Comparison of ENCODE assay signal across 9 cellular contexts in the genomic region with DNA sequence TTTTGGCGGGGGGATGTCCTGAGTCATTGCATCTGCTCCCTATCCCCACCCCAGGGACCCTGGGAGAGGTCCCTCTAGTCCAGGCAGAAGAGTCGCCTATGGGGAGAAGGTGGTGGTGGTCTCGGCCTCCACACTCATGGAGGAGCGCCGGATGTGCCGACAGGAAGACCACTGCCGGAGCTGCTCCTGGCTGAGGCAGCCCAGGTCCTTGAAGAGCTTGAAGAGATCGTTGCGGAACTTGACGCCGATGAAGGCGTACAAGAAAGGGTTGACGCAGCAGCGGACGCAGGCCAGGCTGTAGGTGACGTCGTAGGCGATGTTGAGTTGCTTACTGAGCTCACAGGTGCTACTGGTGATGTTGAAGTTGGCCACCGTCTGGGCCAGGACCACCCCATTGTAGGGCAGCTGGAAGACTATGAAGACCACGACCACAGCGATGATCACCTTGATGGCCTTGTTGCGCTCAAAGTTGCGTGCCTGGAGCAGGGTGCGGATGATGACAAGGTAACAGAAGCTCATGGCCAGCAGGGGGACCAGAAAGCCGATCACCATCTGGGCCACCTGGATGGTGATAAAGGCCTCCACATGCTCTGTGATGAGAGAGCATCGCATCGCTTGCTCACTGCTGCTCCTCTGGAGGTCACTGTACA. TPM values are rescaled to one million over a fixed set of nuclear protein-coding genes. Genes with fewer than 3 reads are reported as not detected.
DNase-seq lines count a peak whose midpoint lies in the region; ATAC-seq, FAIRE-seq and TF ChIP-seq lines count a peak whose summit lies in the region.
"Had no signal": no experiment of that assay in that cellular context is flagged by ENCODE, and none has a peak within 500 bp of the region (broad histone marks: within the 10 kb centered on the region; RNA-seq: fewer than 3 reads in every experiment).

No MANE protein-coding gene starts in this region.

- H3K27me3 ChIP-seq in cardiac muscle cell: no peaks in the 10 kb centered on the region
- no peaks in the 10 kb centered on the region for H3K27me3 ChIP-seq in K562 (ENCODE audit: control insufficient read depth in 2 of 2, insufficient read depth in 2 of 2, low read length in 2 of 2)
- H3K27me3 ChIP-seq in naive thymus-derived CD4-positive, alpha-beta T cell (ENCODE audit: control insufficient read depth in 2 of 2, insufficient read depth in 2 of 2, low read length in 2 of 2): no peaks in the 10 kb centered on the region

- H3K36me3 ChIP-seq in cardiac muscle cell: no peaks in the 10 kb centered on the region
- no peaks in the 10 kb centered on the region for H3K36me3 ChIP-seq in K562 (ENCODE audit: control insufficient read depth, insufficient read depth, low read length)
- peaks cover 11 to 75% (median 51%) of the 10 kb centered on the region in 3 experiments for H3K36me3 ChIP-seq in naive thymus-derived CD4-positive, alpha-beta T cell (ENCODE audit: control insufficient read depth in 2 of 3, insufficient read depth in 3 of 3, low read length in 3 of 3)

- H4K20me1 ChIP-seq in K562 (replicated peaks; ENCODE audit: control insufficient read depth, insufficient read depth, low read length): no peaks in the 10 kb centered on the region

- TF ChIP-seq CTCF in cardiac muscle cell (IDR thresholded peaks at IDR 0.05; ENCODE audit: low read depth, low read length) (no peak), K562 (IDR thresholded peaks at IDR 0.05 in 2 of 3, conservative IDR thresholded peaks at IDR 0.05 in 1 of 3; ENCODE audit: insufficient read depth in 2 of 3, low read depth in 1 of 3, low read length in 3 of 3) (peak; percentile 5 to 33 (median 7); a peak in 2 of 6 replicates)

- intact Hi-C loops in Right ventricle myocardium inferior (cut with DNase I): loop anchor here (2.0 kb wide), 1 partner anchor 14 kb away; no protein-coding TSS in a partner anchor
- intact Hi-C loops in K562 (cut with micrococcal nuclease): no loop called here
- intact Hi-C loops in naive thymus-derived CD4-positive, alpha-beta T cell (cut with micrococcal nuclease): no loop called here

- H3K79me2 ChIP-seq in K562 (ENCODE audit: control insufficient read depth, insufficient read depth, low read length): no peaks in the 10 kb centered on the region

- H3K9ac ChIP-seq in K562 (ENCODE audit: insufficient read depth in 1 of 2, low read depth in 2 of 2, low read length in 2 of 2): peak overlapping the region; percentile 24 to 88; a peak in 2 of 4 replicates

- DNase-seq in cardiac muscle cell (ENCODE audit: low read depth in 1 of 2, low spot score in 1 of 2) (no peak), Right ventricle myocardium inferior (ENCODE audit: missing footprints) (no peak), K562 (ENCODE audit: extremely low read depth in 1 of 4, low spot score in 3 of 4) (peak in 3 of 4 experiments; percentile 43 to 55 (median 45)), ureter (ENCODE audit: low spot score) (peak; percentile 42), SIG-M5 (lab: John Stamatoyannopoulos, UW) (no peak), retina (no peak), NCI-H526 treated with DMSO at 0.1 percent for 48 hours (lab: John Stamatoyannopoulos, UW) (no peak)
- peak in 2 of 9 donors; percentile 31 to 40 for DNase-seq in naive thymus-derived CD4-positive, alpha-beta T cell

- H3K27ac ChIP-seq in cardiac muscle cell (peak overlapping the region; percentile 58), K562 (ENCODE audit: extremely low read depth, low read depth, low read length) (peak overlapping the region; percentile 66)
- peak overlapping the region; percentile 79 for H3K27ac ChIP-seq in naive thymus-derived CD4-positive, alpha-beta T cell (ENCODE audit: low read depth, low read length)

- no peak for TF ChIP-seq EP300 in K562 (IDR thresholded peaks at IDR 0.05; ENCODE audit: low read length)

- peak overlapping the region; percentile 80; the same call in 1 of the 2 replicates for H2AFZ ChIP-seq in K562 (ENCODE audit: low read depth, low read length)

- peak; percentile 11 for FAIRE-seq in K562 (lab: Jason Lieb, UNC)

- peak overlapping the region; percentile 71 to 100 (median 84) for H3K4me3 Mint-ChIP-seq in naive thymus-derived CD4-positive, alpha-beta T cell

- POLR2A ChIA-PET in K562 (lab: Yijun Ruan, JAX): interaction anchor here (0.5 to 2.1 kb wide), 15 partner anchors 9 to 454 kb away, joined by 3 to 9 read pairs (median 3); a partner anchor contains a TSS
- POLR2A ChIA-PET in naive thymus-derived CD4-positive, alpha-beta T cell (lab: Charles Lee): interaction anchor here (0.5 to 45.4 kb wide), 16 partner anchors 7 to 1135 kb away, joined by 3 to 2132 read pairs (median 4); a partner anchor contains a TSS

- no TSS peak for BruUV-seq in K562 (replicated peaks; lab: Mats Ljungman, UMichigan)

- H3K36me3 Mint-ChIP-seq in naive thymus-derived CD4-positive, alpha-beta T cell: peaks cover 13 to 62% (median 36%) of the 10 kb centered on the region in 5 donors

- no peaks in the 10 kb centered on the region for H3K9me1 ChIP-seq in K562 (ENCODE audit: control insufficient read depth, insufficient read depth, low read length)

- CTCF ChIA-PET in K562 (lab: Yijun Ruan, JAX; ENCODE audit: low intra/inter-chr PET ratio): no interaction called here
- CTCF ChIA-PET in naive thymus-derived CD4-positive, alpha-beta T cell (lab: Charles Lee): interaction anchor here (0.6 to 16.3 kb wide), 11 partner anchors 7 to 153 kb away, joined by 3 to 425 read pairs (median 4); a partner anchor contains a TSS

- no peak for ATAC-seq in Right ventricle myocardium inferior
- no peak for ATAC-seq in K562
- no peak for ATAC-seq in naive thymus-derived CD4-positive, alpha-beta T cell

- H3K4me3 ChIP-seq in cardiac muscle cell: no peak overlapping the region
- H3K4me3 ChIP-seq in K562: no peak overlapping the region; the same call in 1 of the 2 replicates
- peak overlapping the region; percentile 23 for H3K4me3 ChIP-seq in naive thymus-derived CD4-positive, alpha-beta T cell (ENCODE audit: low read length)

- H3K9me3 ChIP-seq in cardiac muscle cell (ENCODE audit: low read depth) (no peaks in the 10 kb centered on the region), K562 (replicated peaks; ENCODE audit: control insufficient read depth, insufficient read depth, low read depth, low read length) (no peaks in the 10 kb centered on the region)
- H3K9me3 ChIP-seq in naive thymus-derived CD4-positive, alpha-beta T cell (ENCODE audit: control insufficient read depth in 2 of 3, low read length in 3 of 3): no peaks in the 10 kb centered on the region

- H3K4me1 ChIP-seq in cardiac muscle cell (ENCODE audit: low read depth): peaks cover 31% of the 10 kb centered on the region
- peaks cover 39 to 40% of the 10 kb centered on the region in 2 experiments for H3K4me1 ChIP-seq in K562 (replicated peaks in 1 of 2; ENCODE audit: control insufficient read depth in 2 of 2, insufficient read depth in 2 of 2, low read length in 2 of 2)
- H3K4me1 ChIP-seq in naive thymus-derived CD4-positive, alpha-beta T cell (ENCODE audit: control insufficient read depth in 2 of 2, insufficient read depth in 2 of 2, low read length in 2 of 2): peaks cover 39 to 93% of the 10 kb centered on the region in 2 donors

- peaks cover 49 to 100% (median 96%) of the 10 kb centered on the region in 7 donors for H3K4me1 Mint-ChIP-seq in naive thymus-derived CD4-positive, alpha-beta T cell

- TF ChIP-seq RAD21 in K562 (CRISPR knock-in tag; conservative IDR thresholded peaks at IDR 0.05 in 1 of 2, IDR thresholded peaks at IDR 0.05 in 1 of 2): no peak

- peak overlapping the region; percentile 81; the same call in 1 of the 2 replicates for H3K4me2 ChIP-seq in K562 (ENCODE audit: insufficient read depth, low read length)

- H3K9me3 Mint-ChIP-seq in naive thymus-derived CD4-positive, alpha-beta T cell: peaks cover 0 to 9% (median 0%) of the 10 kb centered on the region in 11 donors

- no peaks in the 10 kb centered on the region for H3K27me3 Mint-ChIP-seq in naive thymus-derived CD4-positive, alpha-beta T cell

- TF ChIP-seq POLR2A in K562 (conservative IDR thresholded peaks at IDR 0.05): no peak

- in situ Hi-C loops in K562 (cut with MboI): no loop called here

- peak overlapping the region; percentile 76 to 100 (median 99) for H3K27ac Mint-ChIP-seq in naive thymus-derived CD4-positive, alpha-beta T cell

- 78% methylated on average over 27 of the region's 27 CpGs for WGBS in K562 (ENCODE audit: insufficient coverage, low coverage, missing lambda C conversion rate)

RNA-seq across cellular contexts. Expression of a gene that starts 10.5 kb away (rescaled TPM):
- total RNA-seq in cardiac muscle cell (0.28 TPM in 1 of 2 replicates, not detected in the other), Right ventricle myocardium inferior (not detected), K562 (2014; rRNA removed) (0.14 and 0.33 TPM in 2 replicates), K562 (2014; rRNA removed; fragmentation: Illumina TruSeq; extraction: Trizol) (0.13 and 0.22 TPM in 2 replicates), K562 (2015; rRNA removed; fragmentation: Illumina TruSeq; extraction: Trizol) (0.30 and 0.51 TPM in 2 replicates), K562 (2021) (1.1 and 1.3 TPM in 2 replicates), ureter (0.57 TPM)
- polyA plus RNA-seq in cardiac muscle cell (0.57 TPM in 1 of 2 replicates, not detected in the other), K562 (2011; rRNA removed) (0.46 and 1.4 TPM in 2 replicates), K562 (2014; fragmentation: Illumina TruSeq; extraction: Trizol) (0.48 and 0.73 TPM in 2 replicates), K562 (2014; fragmentation: Nextera tagmentation; extraction: Ambion mirVana) (1 to 10 TPM in 1 of 2 experiments, under 1 TPM in 1; 0.58 to 1.0 TPM), K562 (2014; rRNA removed) (0.32 and 0.56 TPM in 2 replicates)
- total RNA-seq in K562 (2011; cell fraction: chromatin; rRNA removed; ENCODE audit: low replicate concordance): 0.62 and 2.8 TPM in 2 replicates
- total RNA-seq in K562 (2011; cell fraction: nucleolus; rRNA removed): 1.6 and 2.2 TPM in 2 replicates
- 1.1 and 1.2 TPM in 2 replicates for total RNA-seq in K562 (2011; cell fraction: nucleoplasm; rRNA removed)
- 0.83 and 6.2 TPM in 2 replicates for polyA plus RNA-seq in K562 (2011; cell fraction: cytosol; rRNA removed)
- 0.28 and 2.5 TPM in 2 replicates for polyA plus RNA-seq in K562 (2011; cell fraction: nucleus; rRNA removed)
- polyA plus RNA-seq in K562 (2012): 0.48 and 2.1 TPM in 2 replicates
- 1.1 and 4.7 TPM in 2 replicates for polyA minus RNA-seq in K562 (2011; rRNA and poly(A)+ RNA removed)
- polyA minus RNA-seq in K562 (2011; cell fraction: cytosol; rRNA and poly(A)+ RNA removed): 1.3 TPM in 1 of 2 replicates, not detected in the other
- polyA minus RNA-seq in K562 (2011; cell fraction: nucleus; rRNA and poly(A)+ RNA removed): 0.67 and 1.5 TPM in 2 replicates
- 100 to 1,000 TPM; 153 to 675 (median 262) TPM for total RNA-seq in naive thymus-derived CD4-positive, alpha-beta T cell
- 1,000 to 10,000 TPM; 1,350 to 2,301 TPM for polyA plus RNA-seq in naive thymus-derived CD4-positive, alpha-beta T cell
- total RNA-seq: glomerular endothelial cell had no signal

RNA-seq across cellular contexts. Expression of a gene that starts 53.3 kb away (rescaled TPM):
- total RNA-seq in cardiac muscle cell (not detected in 2 replicates), Right ventricle myocardium inferior (not detected), K562 (2014; rRNA removed) (0.18 and 0.24 TPM in 2 replicates), K562 (2014; rRNA removed; fragmentation: Illumina TruSeq; extraction: Trizol) (0.06 and 0.11 TPM in 2 replicates), K562 (2015; rRNA removed; fragmentation: Illumina TruSeq; extraction: Trizol) (not detected in 2 replicates), K562 (2021) (0.73 and 0.78 TPM in 2 replicates), ureter (53.1 TPM)
- polyA plus RNA-seq in cardiac muscle cell (not detected in 2 replicates), K562 (2011; rRNA removed) (0.15 and 0.53 TPM in 2 replicates), K562 (2014; fragmentation: Illumina TruSeq; extraction: Trizol) (0.54 and 0.61 TPM in 2 replicates), K562 (2014; fragmentation: Nextera tagmentation; extraction: Ambion mirVana) (under 1 TPM; 0.04 to 0.07 TPM), K562 (2014; rRNA removed) (0.29 and 0.40 TPM in 2 replicates)
- total RNA-seq in K562 (2011; cell fraction: chromatin; rRNA removed; ENCODE audit: low replicate concordance): 2.1 and 5.8 TPM in 2 replicates
- total RNA-seq in K562 (2011; cell fraction: nucleolus; rRNA removed): 1.4 and 1.7 TPM in 2 replicates
- total RNA-seq in K562 (2011; cell fraction: nucleoplasm; rRNA removed): 2.7 and 2.8 TPM in 2 replicates
- 0.09 and 0.89 TPM in 2 replicates for polyA plus RNA-seq in K562 (2011; cell fraction: cytosol; rRNA removed)
- polyA plus RNA-seq in K562 (2011; cell fraction: nucleus; rRNA removed): 0.38 and 4.1 TPM in 2 replicates
- 0.49 and 1.4 TPM in 2 replicates for polyA plus RNA-seq in K562 (2012)
- 1.1 TPM in 1 of 2 replicates, not detected in the other for polyA minus RNA-seq in K562 (2011; rRNA and poly(A)+ RNA removed)
- 1.1 TPM in 1 of 2 replicates, not detected in the other for polyA minus RNA-seq in K562 (2011; cell fraction: cytosol; rRNA and poly(A)+ RNA removed)
- 0.22 and 2.7 TPM in 2 replicates for polyA minus RNA-seq in K562 (2011; cell fraction: nucleus; rRNA and poly(A)+ RNA removed)
- 10 to 100 TPM in 1 of 5 experiments, 1 to 10 TPM in 2, not detected in 2; 1.2 to 10.3 (median 1.3) TPM for total RNA-seq in naive thymus-derived CD4-positive, alpha-beta T cell
- polyA plus RNA-seq in naive thymus-derived CD4-positive, alpha-beta T cell: not detected
- total RNA-seq: glomerular endothelial cell had no signal

Comparison
In these comparisons a context has a peak if more than half of its experiments do, and no peak if none do; other contexts are left out.
1. DNase-seq: peak in K562 (3 of 4) and ureter (single experiment); none in cardiac muscle cell (0 of 2), Right ventricle myocardium inferior (single experiment), SIG-M5 (single experiment), retina (single experiment) and NCI-H526 treated with DMSO at 0.1 percent for 48 hours (single experiment).
2. RNA of a gene that starts 10.5 kb away (total RNA-seq): 153 to 675 TPM in naive thymus-derived CD4-positive, alpha-beta T cell; 0.57 TPM in ureter (single experiment), 0.13 to 2.8 TPM in K562, not detected in Right ventricle myocardium inferior (single experiment) and 0.28 TPM in cardiac muscle cell; every median in the first group is over 10 times any median in the second.
3. Peak in every context shown above with its lines, with median percentiles within 50 percentile points of each other: H3K27ac ChIP-seq.